ENCODE assay signal across 20 cellular contexts in genomic region chr10:120455606-120456005, GRCh38. TPM values are rescaled to one million over a fixed set of nuclear protein-coding genes. Genes with fewer than 3 reads are reported as not detected.
"Had no signal": no experiment of that assay in that cellular context is flagged by ENCODE, and none has a peak within 500 bp of the region (broad histone marks: within the 10 kb centered on the region; RNA-seq: fewer than 3 reads in every experiment).

No MANE protein-coding gene starts in this region.

- H3K36me3 Mint-ChIP-seq: activated naive CD8-positive, alpha-beta T cell treated with anti-CD3 and anti-CD28 coated beads for 36 hours had no signal

- H3K4me3 Mint-ChIP-seq: activated B cell treated with CpG ODN at 0.5 μM for 24 hours; activated naive CD8-positive, alpha-beta T cell treated with anti-CD3 and anti-CD28 coated beads for 36 hours; activated T-helper 1 cell treated with anti-CD3 and anti-CD28 coated beads, Interleukin-12 subunit alpha, Interleukin-12 subunit beta, Interleukin-2, Interleukin-4 antibody, amounts not matched to agents 30 ng/mL and 10 ng/mL and 1 ng/mL, durations not matched to agents 14 hours and 24 hours and 36 hours; T-helper 1 cell treated with Interleukin-12 subunit alpha and Interleukin-12 subunit beta and Interleukin-4 antibody, amounts not matched to agents 30 μg/mL and 1 μg/mL, for 36 hours had no signal

- H3K9me3 Mint-ChIP-seq: activated B cell treated with CpG ODN at 0.5 μM for 24 hours; activated naive CD8-positive, alpha-beta T cell treated with anti-CD3 and anti-CD28 coated beads for 36 hours; activated T-helper 1 cell treated with anti-CD3 and anti-CD28 coated beads, Interleukin-12 subunit alpha, Interleukin-12 subunit beta, Interleukin-2, Interleukin-4 antibody, amounts not matched to agents 30 ng/mL and 10 ng/mL and 1 ng/mL, durations not matched to agents 14 hours and 24 hours and 36 hours; T-helper 1 cell treated with Interleukin-12 subunit alpha and Interleukin-12 subunit beta and Interleukin-4 antibody, amounts not matched to agents 30 μg/mL and 1 μg/mL, for 36 hours had no signal

- H3K27ac Mint-ChIP-seq: activated B cell treated with CpG ODN at 0.5 μM for 24 hours; activated naive CD8-positive, alpha-beta T cell treated with anti-CD3 and anti-CD28 coated beads for 36 hours; activated T-helper 1 cell treated with anti-CD3 and anti-CD28 coated beads, Interleukin-12 subunit alpha, Interleukin-12 subunit beta, Interleukin-2, Interleukin-4 antibody, amounts not matched to agents 30 ng/mL and 10 ng/mL and 1 ng/mL, durations not matched to agents 14 hours and 24 hours and 36 hours; T-helper 1 cell treated with Interleukin-12 subunit alpha and Interleukin-12 subunit beta and Interleukin-4 antibody, amounts not matched to agents 30 μg/mL and 1 μg/mL, for 36 hours had no signal

- DNase-seq: activated B cell treated with CpG ODN at 0.5 μM for 24 hours; activated CD4-positive, alpha-beta T cell treated with anti-CD3 and anti-CD28 coated beads, Interleukin-2, amount 50 U/mL, for 1 hour; activated naive CD8-positive, alpha-beta T cell treated with anti-CD3 and anti-CD28 coated beads for 36 hours; amygdala; brain microvascular endothelial cell; cortex of kidney; effector CD4-positive, alpha-beta T cell; foreskin melanocyte; head of caudate nucleus; lower lobe of right lung; midbrain; stimulated activated CD4-positive, alpha-beta T cell treated with anti-CD3 and anti-CD28 coated beads, Interleukin-15, amount 100 ng/mL, for 24 hours; stimulated activated CD4-positive, alpha-beta T cell treated with anti-CD3 and anti-CD28 coated beads, Interleukin-4, amount 100 ng/mL, for 4 hours; stimulated activated CD8-positive, alpha-beta memory T cell treated with anti-CD3 and anti-CD28 coated beads, Interleukin-4, amount 100 ng/mL, for 48 hours; stimulated activated naive CD4-positive, alpha-beta T cell treated with Interleukin-2 at 50 U/mL for 16 hours; transverse colon had no signal

- FAIRE-seq: TTC549 had no signal

- H3K9me3 ChIP-seq: lower lobe of right lung, transverse colon had no signal

- H3K36me3 ChIP-seq: brain microvascular endothelial cell, lower lobe of right lung, transverse colon had no signal

- H3K27ac ChIP-seq: brain microvascular endothelial cell, lower lobe of right lung, transverse colon had no signal

- H3K4me1 Mint-ChIP-seq: activated naive CD8-positive, alpha-beta T cell treated with anti-CD3 and anti-CD28 coated beads for 36 hours had no signal

RNA-seq across cellular contexts. Expression of gene PLPP4, which starts 1.4 kb away (rescaled TPM):
- total RNA-seq: activated B cell treated with CpG ODN at 0.5 μM for 24 hours; activated CD8-positive, alpha-beta memory T cell treated with anti-CD3 and anti-CD28 coated beads for 36 hours; activated naive CD8-positive, alpha-beta T cell treated with anti-CD3 and anti-CD28 coated beads for 36 hours; activated T-helper 1 cell treated with anti-CD3 and anti-CD28 coated beads, Interleukin-12 subunit alpha, Interleukin-12 subunit beta, Interleukin-2, Interleukin-4 antibody, amounts not matched to agents 30 ng/mL and 10 ng/mL and 1 ng/mL, durations not matched to agents 14 hours and 24 hours and 36 hours; lower lobe of right lung had no signal
